13 cellular contexts compared by ENCODE assay signal in genomic region chr6:30889921-30890645, GRCh38. TPM values are rescaled to one million over a fixed set of nuclear protein-coding genes. Genes with fewer than 3 reads are reported as not detected.
DNase-seq lines count a peak whose midpoint lies in the region; ATAC-seq, FAIRE-seq and TF ChIP-seq lines count a peak whose summit lies in the region.
"Had no signal": no experiment of that assay in that cellular context is flagged by ENCODE, and none has a peak within 500 bp of the region (broad histone marks: within the 10 kb centered on the region; RNA-seq: fewer than 3 reads in every experiment).

No MANE protein-coding gene starts in this region.

- no peak for ATAC-seq in T-helper 17 cell
- ATAC-seq in HG03439 (IDR thresholded peaks at IDR 0.05; ENCODE audit: unreplicated experiment): no peak
- ATAC-seq: A549 had no signal

- intact Hi-C loops in kidney (cut with DNase I): loop anchor here (10.0 kb wide), 1 partner anchor 155 kb away; no protein-coding TSS in a partner anchor

- H3K4me3 ChIP-seq in stomach smooth muscle (ENCODE audit: low read length in 2 of 2): no peak overlapping the region
- H3K4me3 ChIP-seq in kidney (ENCODE audit: low read length in 2 of 2): no peak overlapping the region
- H3K4me3 ChIP-seq: A549, testis had no signal

- no peak for TF ChIP-seq CTCF in kidney (IDR thresholded peaks at IDR 0.05; ENCODE audit: borderline replicate concordance, extremely low read depth, insufficient read depth)

- peak overlapping the region; percentile 16 to 47 for H3K9ac ChIP-seq in stomach smooth muscle (ENCODE audit: low read length in 2 of 2)
- no peak overlapping the region for H3K9ac ChIP-seq in kidney (ENCODE audit: low read length in 2 of 2)

- H3K36me3 Mint-ChIP-seq in T-helper 17 cell (ENCODE audit: low read depth): peaks cover 15% of the 10 kb centered on the region

- H3K36me3 ChIP-seq in stomach smooth muscle (ENCODE audit: control insufficient read depth in 2 of 2, insufficient read depth in 2 of 2, low read length in 2 of 2) (peaks cover 32 to 35% of the 10 kb centered on the region in 2 donors), kidney (ENCODE audit: control insufficient read depth in 1 of 2, insufficient read depth in 2 of 2, low read length in 2 of 2) (peaks cover 18 to 36% of the 10 kb centered on the region in 2 donors)

- H3K27ac Mint-ChIP-seq in T-helper 17 cell: peak overlapping the region; percentile 62

- H3K27me3 ChIP-seq in stomach smooth muscle (ENCODE audit: control insufficient read depth in 1 of 2, insufficient read depth in 2 of 2, low read length in 2 of 2): no peaks in the 10 kb centered on the region
- H3K27me3 ChIP-seq: testis had no signal

- H3K4me3 Mint-ChIP-seq in T-helper 17 cell: no peak overlapping the region

- peaks cover 13% of the 10 kb centered on the region for H3K27me3 Mint-ChIP-seq in T-helper 17 cell

- H3K4me1 Mint-ChIP-seq in T-helper 17 cell: peaks cover 22% of the 10 kb centered on the region

- H3K27ac ChIP-seq in stomach smooth muscle (ENCODE audit: low read length) (peak overlapping the region; percentile 18), kidney (ENCODE audit: low read depth in 2 of 2, low read length in 2 of 2) (no peak overlapping the region)
- H3K27ac ChIP-seq: testis had no signal

- no peak for FAIRE-seq in kidney (lab: Jason Lieb, UNC)
- FAIRE-seq: A549 had no signal

- DNase-seq in NCI-H1417 (lab: John Stamatoyannopoulos, UW) (peak; percentile 25 to 72 (median 62)), NCI-H1417 treated with DMSO at 0.1 percent for 48 hours (lab: John Stamatoyannopoulos, UW) (no peak), T-helper 17 cell (no peak), inferior parietal cortex (ENCODE audit: extremely low spot score) (peak; percentile 82), NAMALWA (ENCODE audit: low spot score) (no peak), kidney (no peak)
- DNase-seq: activated CD4-positive, alpha-beta T cell treated with anti-CD3 and anti-CD28 coated beads, Interleukin-2, amount 50 U/mL, for 4 hours; central memory CD4-positive, alpha-beta T cell; NCI-H446; testis had no signal

- H3K4me1 ChIP-seq in stomach smooth muscle (ENCODE audit: control insufficient read depth, insufficient read depth, low read length) (peaks cover 34% of the 10 kb centered on the region), kidney (ENCODE audit: control insufficient read depth in 1 of 2, insufficient read depth in 1 of 2, low read depth in 1 of 2, low read length in 2 of 2) (peaks cover 11 to 19% of the 10 kb centered on the region in 2 donors)

- H3K9me3 ChIP-seq in T-helper 17 cell (ENCODE audit: control insufficient read depth, low read length, poor library complexity, severe bottlenecking): no peaks in the 10 kb centered on the region
- H3K9me3 ChIP-seq in stomach smooth muscle (ENCODE audit: control insufficient read depth in 2 of 2, low read length in 2 of 2): no peaks in the 10 kb centered on the region
- no peaks in the 10 kb centered on the region for H3K9me3 ChIP-seq in kidney (ENCODE audit: control insufficient read depth in 1 of 2, low read length in 2 of 2)
- H3K9me3 ChIP-seq: A549, testis had no signal

RNA-seq across cellular contexts. Expression of gene DDR1, which starts 5.8 kb away (rescaled TPM):
- 1 to 10 TPM; 1.8 to 5.6 TPM for total RNA-seq in T-helper 17 cell
- 362 TPM for total RNA-seq in kidney
- 95.8 TPM for polyA plus RNA-seq in kidney (ENCODE audit: insufficient read depth, low read depth, low replicate concordance)

RNA-seq across cellular contexts. Expression of gene GTF2H4, which starts 17.9 kb away (rescaled TPM):
- 10 to 100 TPM; 11.6 to 19.7 TPM for total RNA-seq in T-helper 17 cell
- total RNA-seq in kidney: 39.3 TPM
- 20.9 TPM for polyA plus RNA-seq in kidney (ENCODE audit: insufficient read depth, low read depth, low replicate concordance)

RNA-seq across cellular contexts. Expression of gene VARS2, which starts 24.0 kb away (rescaled TPM):
- 10 to 100 TPM; 24.4 to 30.5 TPM for total RNA-seq in T-helper 17 cell
- total RNA-seq in kidney: 34.5 TPM
- 30.4 TPM for polyA plus RNA-seq in kidney (ENCODE audit: insufficient read depth, low read depth, low replicate concordance)

RNA-seq across cellular contexts. Expression of gene SFTA2, which starts 41.9 kb away (rescaled TPM):
- not detected for total RNA-seq in T-helper 17 cell
- 30.5 TPM for total RNA-seq in kidney
- 7.4 TPM for polyA plus RNA-seq in kidney (ENCODE audit: insufficient read depth, low read depth, low replicate concordance)
- total RNA-seq: testis had no signal
- polyA plus RNA-seq: A549 had no signal

RNA-seq across cellular contexts. Expression of gene MUCL3, which starts 50.7 kb away (rescaled TPM):
- total RNA-seq in T-helper 17 cell (not detected), kidney (0.13 TPM)
- polyA plus RNA-seq in kidney (ENCODE audit: insufficient read depth, low read depth, low replicate concordance): not detected

Comparison
In these comparisons a context has a peak if more than half of its experiments do, and no peak if none do; other contexts are left out.
1. DNase-seq: peak in NCI-H1417 (3 of 3) and inferior parietal cortex (single experiment); none in NCI-H1417 treated with DMSO at 0.1 percent for 48 hours (single experiment), T-helper 17 cell (0 of 3), NAMALWA (single experiment) and kidney (single experiment).
2. H3K9ac ChIP-seq: peak in stomach smooth muscle (2 of 2); none in kidney (0 of 2).
3. RNA of gene DDR1, which starts 5.8 kb away (total RNA-seq): 362 TPM in kidney (single experiment); 1.8 to 5.6 TPM in T-helper 17 cell; every median in the first group is over 10 times any median in the second.